18 cellular contexts compared by ENCODE assay signal in genomic region chr3:53729130-53729529, GRCh38.
"Had no signal": no experiment of that assay in that cellular context is flagged by ENCODE, and none has a peak within 500 bp of the region (broad histone marks: within the 10 kb centered on the region; RNA-seq: fewer than 3 reads in every experiment).

No MANE protein-coding gene starts in this region.

- DNase-seq: activated CD4-positive, alpha-beta T cell treated with anti-CD3 and anti-CD28 coated beads for 1 hour; activated CD4-positive, alpha-beta T cell treated with anti-CD3 and anti-CD28 coated beads, Interleukin-2, amount 50 U/mL, for 4 hours; activated gamma-delta T cell; activated T-cell treated with anti-CD3 and anti-CD28 coated beads, Interleukin-2, amount 50 U/mL, for 72 hours; colonic mucosa; endodermal cell; heart right ventricle; immature natural killer cell; kidney glomerular epithelial cell; mesenchymal stem cell; naive B cell; stimulated activated naive CD4-positive, alpha-beta T cell; upper lobe of right lung; WERI-Rb-1 had no signal

- H3K4me3 ChIP-seq: colonic mucosa, gastroesophageal sphincter, heart right ventricle, mucosa of descending colon, upper lobe of right lung had no signal

- H3K27ac ChIP-seq: colonic mucosa, epithelial cell of prostate, gastroesophageal sphincter, heart right ventricle, parathyroid adenoma, upper lobe of right lung, WERI-Rb-1 had no signal

- H3K36me3 ChIP-seq: colonic mucosa, gastroesophageal sphincter, heart right ventricle, upper lobe of right lung, WERI-Rb-1 had no signal

- H3K4me1 ChIP-seq: colonic mucosa, upper lobe of right lung had no signal

- H3K27me3 ChIP-seq: colonic mucosa, upper lobe of right lung had no signal

- ATAC-seq: gastroesophageal sphincter, upper lobe of right lung had no signal

- H3K9me3 ChIP-seq: colonic mucosa, gastroesophageal sphincter, heart right ventricle, mucosa of descending colon, upper lobe of right lung had no signal
